ENCODE assay signal across 8 cellular contexts in genomic region chr12:121773011-121773777, GRCh38. TPM values are rescaled to one million over a fixed set of nuclear protein-coding genes. Genes with fewer than 3 reads are reported as not detected.
DNase-seq lines count a peak whose midpoint lies in the region; ATAC-seq lines count a peak whose summit lies in the region.

No MANE protein-coding gene starts in this region.

- no peak overlapping the region for H2BK12ac ChIP-seq in mesenchymal stem cell (ENCODE audit: low read length in 2 of 2)

- H3K79me1 ChIP-seq in mesenchymal stem cell (replicated peaks; ENCODE audit: low read length, poor library complexity, severe bottlenecking), result peaks cover 6% of the 10 kb centered on the region

- no peak overlapping the region for H3K4ac ChIP-seq in mesenchymal stem cell (ENCODE audit: low read depth in 1 of 2, low read length in 2 of 2)

- peak overlapping the region in 1 of 2 experiments; percentile 18 for H3K18ac ChIP-seq in mesenchymal stem cell (ENCODE audit: low read depth in 1 of 2, low read length in 2 of 2)

- H3K9ac ChIP-seq in mesenchymal stem cell (ENCODE audit: low read length), result no peak overlapping the region

- H2AFZ ChIP-seq in mesenchymal stem cell (ENCODE audit: low read depth, low read length), result no peak overlapping the region

- no peak overlapping the region for H3K4me3 ChIP-seq in mesenchymal stem cell (ENCODE audit: insufficient read depth in 1 of 2, low read depth in 1 of 2, low read length in 2 of 2)

- peak; percentile 85 for DNase-seq in AG08396 (ENCODE audit: low spot score)
- peak; percentile 69 for DNase-seq in NCI-H460 (ENCODE audit: extremely low read depth, low read depth)
- peak; percentile 74 to 78 for DNase-seq in activated CD4-positive, alpha-beta T cell treated with anti-CD3 and anti-CD28 coated beads for 4 hours
- peak; percentile 60 for DNase-seq in dermis blood vessel endothelial cell
- DNase-seq in mesenchymal stem cell, result peak; percentile 69
- DNase-seq in stimulated activated CD8-positive, alpha-beta memory T cell treated with anti-CD3 and anti-CD28 coated beads, Interleukin-7, amount 100 ng/mL, for 48 hours (ENCODE audit: extremely low read depth in 1 of 2, low read depth in 1 of 2), result peak; percentile 60 to 67

- H3K4me1 ChIP-seq in mesenchymal stem cell (ENCODE audit: control insufficient read depth, insufficient read depth, low read depth, low read length), result peaks cover 53% of the 10 kb centered on the region

- no peak overlapping the region for H4K91ac ChIP-seq in mesenchymal stem cell (ENCODE audit: low read length)

- H2AK5ac ChIP-seq in mesenchymal stem cell (ENCODE audit: low read length, severe bottlenecking), result peak overlapping the region; percentile 87

- no peak overlapping the region for H2BK15ac ChIP-seq in mesenchymal stem cell (ENCODE audit: low read depth, poor library complexity, severe bottlenecking)

- peak overlapping the region; percentile 71 for H3K27ac ChIP-seq in mesenchymal stem cell (ENCODE audit: low read length, poor library complexity, severe bottlenecking)

- H3K36me3 ChIP-seq in mesenchymal stem cell (ENCODE audit: control insufficient read depth in 1 of 2, insufficient read depth in 2 of 2, low read depth in 1 of 2, low read length in 2 of 2), result peaks cover 0 to 39% of the 10 kb centered on the region in 2 experiments

- peak overlapping the region; percentile 64 for H4K8ac ChIP-seq in mesenchymal stem cell (ENCODE audit: low read length)

- ATAC-seq in GM18861 (IDR thresholded peaks at IDR 0.05; ENCODE audit: unreplicated experiment) (peak; percentile 69), HG03135 (IDR thresholded peaks at IDR 0.05; ENCODE audit: unreplicated experiment) (peak; percentile 82)

- WGBS in mesenchymal stem cell, result 49% methylated on average over 13 of the region's 14 CpGs

- peak overlapping the region; percentile 53 for H2BK5ac ChIP-seq in mesenchymal stem cell (ENCODE audit: low read depth, low read length, poor library complexity, severe bottlenecking)

- H2BK120ac ChIP-seq in mesenchymal stem cell (ENCODE audit: low read depth, low read length), result no peak overlapping the region

- H3K9me3 ChIP-seq in mesenchymal stem cell (ENCODE audit: control insufficient read depth, low read length), result no peaks in the 10 kb centered on the region

- no peak overlapping the region for H3K14ac ChIP-seq in mesenchymal stem cell (ENCODE audit: low read length in 2 of 2)

- H3K23ac ChIP-seq in mesenchymal stem cell (ENCODE audit: low read length in 2 of 2), result no peak overlapping the region

- H3K4me2 ChIP-seq in mesenchymal stem cell (ENCODE audit: low read length, poor library complexity, severe bottlenecking), result peak overlapping the region; percentile 7

- H3K27me3 ChIP-seq in mesenchymal stem cell (ENCODE audit: control insufficient read depth in 1 of 2, insufficient read depth in 1 of 2, low read length in 2 of 2), result no peaks in the 10 kb centered on the region

RNA-seq across cellular contexts. Expression of gene RHOF, which starts 20.3 kb away (rescaled TPM):
- total RNA-seq in NCI-H460 (2014; rRNA removed; shearing (Covaris generic)), result 43.9 and 44.5 TPM in 2 replicates
- polyA plus RNA-seq in NCI-H460 (2014; cell fraction: nucleus; rRNA removed), result 46.0 and 60.1 TPM in 2 replicates
- total RNA-seq in dermis blood vessel endothelial cell, result 6.1 and 6.5 TPM in 2 replicates
- polyA plus RNA-seq in mesenchymal stem cell (2013, experiment 1 of 2), result 15.0 TPM
- polyA plus RNA-seq in mesenchymal stem cell (2013, experiment 2 of 2), result 14.2 TPM

RNA-seq across cellular contexts. Expression of gene SETD1B, which starts 30.6 kb away (rescaled TPM):
- total RNA-seq in NCI-H460 (2014; rRNA removed; shearing (Covaris generic)), result 4.0 and 4.8 TPM in 2 replicates
- 4.5 and 6.0 TPM in 2 replicates for polyA plus RNA-seq in NCI-H460 (2014; cell fraction: nucleus; rRNA removed)
- 2.7 and 6.7 TPM in 2 replicates for total RNA-seq in dermis blood vessel endothelial cell
- 10.4 TPM for polyA plus RNA-seq in mesenchymal stem cell (2013, experiment 1 of 2)
- polyA plus RNA-seq in mesenchymal stem cell (2013, experiment 2 of 2), result 9.3 TPM
